29 cellular contexts compared by ENCODE assay signal in the genomic region with DNA sequence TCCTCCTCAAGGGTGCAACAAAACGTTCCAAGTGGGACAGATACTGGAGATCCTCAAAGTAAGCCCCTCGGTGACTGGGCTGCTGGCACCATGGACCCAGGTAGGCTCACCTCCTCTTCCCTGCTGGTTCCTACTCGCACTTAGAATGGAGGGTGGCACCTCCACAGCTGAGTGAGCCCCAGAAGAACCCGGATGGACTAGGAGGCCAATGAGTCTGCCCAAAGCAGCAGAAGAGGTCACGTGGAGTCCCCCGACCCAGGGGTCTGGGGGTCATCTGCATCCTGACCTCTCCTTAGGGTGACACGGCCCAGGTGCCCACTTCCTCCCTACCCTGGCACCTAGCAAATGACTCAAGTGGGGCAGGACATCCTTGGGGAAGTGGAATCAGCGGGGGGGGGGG. TPM values are rescaled to one million over a fixed set of nuclear protein-coding genes. Genes with fewer than 3 reads are reported as not detected.
DNase-seq lines count a peak whose midpoint lies in the region; ATAC-seq, FAIRE-seq and TF ChIP-seq lines count a peak whose summit lies in the region.
"Had no signal": no experiment of that assay in that cellular context is flagged by ENCODE, and none has a peak within 500 bp of the region (broad histone marks: within the 10 kb centered on the region; RNA-seq: fewer than 3 reads in every experiment).

No MANE protein-coding gene starts in this region.

- no peaks in the 10 kb centered on the region for H3K27me3 Mint-ChIP-seq in T-helper 2 cell treated with Interferon-gamma antibody and Interleukin-4, amounts not matched to agents 5 μg/mL and 100 μg/mL, for 36 hours (ENCODE audit: low read depth)
- no peaks in the 10 kb centered on the region for H3K27me3 Mint-ChIP-seq in natural killer cell treated with Interleukin-12 subunit alpha and Interleukin-12 subunit beta and Interleukin-15 and Interleukin-18, amount 100 ng/mL, for 72 hours
- H3K27me3 Mint-ChIP-seq in natural killer cell (ENCODE audit: low read depth in 2 of 2) (no peaks in the 10 kb centered on the region), HFFc6 (ENCODE audit: insufficient read depth) (peaks cover 15% of the 10 kb centered on the region)
- H3K27me3 Mint-ChIP-seq: activated naive CD4-positive, alpha-beta T cell treated with anti-CD3 and anti-CD28 coated beads, Interleukin-2, amount 50 U/mL, for 24 hours had no signal

- POLR2A ChIA-PET in H1 (lab: Charles Lee; ENCODE audit: partially characterized antibody): no interaction called here

- no peak overlapping the region for H3K4me3 Mint-ChIP-seq in T-helper 2 cell treated with Interferon-gamma antibody and Interleukin-4, amounts not matched to agents 5 μg/mL and 100 μg/mL, for 36 hours
- H3K4me3 Mint-ChIP-seq in natural killer cell treated with Interleukin-12 subunit alpha and Interleukin-12 subunit beta and Interleukin-15 and Interleukin-18, amount 100 ng/mL, for 72 hours: no peak overlapping the region
- H3K4me3 Mint-ChIP-seq in natural killer cell (no peak overlapping the region), HFFc6 (no peak overlapping the region)
- H3K4me3 Mint-ChIP-seq: GM23338 had no signal

- H3K4ac ChIP-seq in H1 (replicated peaks; ENCODE audit: insufficient read length, low read depth, low read length): no peak overlapping the region

- no peaks in the 10 kb centered on the region for H3K79me1 ChIP-seq in H1 (ENCODE audit: low read depth, low read length)

- H3K27me3 ChIP-seq in H1 (replicated peaks in 1 of 4; ENCODE audit: control insufficient read depth in 3 of 4, extremely low read depth in 1 of 4, insufficient read depth in 3 of 4, low read length in 3 of 4) (no peaks in the 10 kb centered on the region; a peak in 1 of 7 replicates), uterus (no peaks in the 10 kb centered on the region)
- H3K27me3 ChIP-seq: gastrocnemius medialis, hepatocyte, ovary had no signal

- peaks cover 7 to 14% (median 10%) of the 10 kb centered on the region in 4 experiments for H3K4me1 ChIP-seq in H1 (replicated peaks in 1 of 4; ENCODE audit: control insufficient read depth in 3 of 4, insufficient read depth in 4 of 4, low read length in 3 of 4)
- peaks cover 19 to 23% of the 10 kb centered on the region in 2 donors for H3K4me1 ChIP-seq in uterus

- no peak for DNase-seq in T-helper 2 cell treated with Interferon-gamma antibody and Interleukin-4, amounts not matched to agents 5 μg/mL and 100 μg/mL, for 36 hours (ENCODE audit: low spot score)
- no peak for DNase-seq in T-helper 2 cell
- no peak for DNase-seq in natural killer cell treated with Interleukin-12 subunit alpha and Interleukin-12 subunit beta and Interleukin-15 and Interleukin-18, amount 100 ng/mL, for 72 hours (ENCODE audit: low spot score)
- no peak for DNase-seq in natural killer cell
- DNase-seq in H1 (ENCODE audit: low read depth in 1 of 2, low spot score in 2 of 2): no peak
- no peak for DNase-seq in uterus
- no peak for DNase-seq in HFFc6
- DNase-seq: 8988T; C1 segment of cervical spinal cord; DMS79; gastrocnemius medialis; GF-D8; KBM-7; NCI-H1105; NCI-H1930; NCI-H510A treated with DMSO at 0.1 percent for 48 hours; stimulated activated naive CD4-positive, alpha-beta T cell treated with Interleukin-2 at 50 U/mL for 16 hours had no signal

- TF ChIP-seq POLR2A in H1 (IDR thresholded peaks at IDR 0.05; ENCODE audit: control extremely low read depth in 1 of 2, low read depth in 2 of 2, low read length in 2 of 2): no peak
- TF ChIP-seq POLR2A in uterus (IDR thresholded peaks at IDR 0.05): no peak

- no peak for ATAC-seq in natural killer cell treated with Interleukin-12 subunit alpha and Interleukin-12 subunit beta and Interleukin-15 and Interleukin-18, amount 100 ng/mL, for 72 hours
- no peak for ATAC-seq in natural killer cell
- ATAC-seq in GM19463 (IDR thresholded peaks at IDR 0.05; ENCODE audit: unreplicated experiment): no peak
- ATAC-seq: activated CD4-positive, CD25-positive, alpha-beta regulatory T cell treated with anti-CD3 and anti-CD28 coated beads, Interleukin-2, amount 50 U/mL, for 24 hours; gastrocnemius medialis; GM23338 had no signal

- intact Hi-C loops in natural killer cell (cut with micrococcal nuclease) (no loop called here), uterus (cut with DNase I; ENCODE audit: low total_unique reads) (no loop called here)

- H3K36me3 Mint-ChIP-seq in T-helper 2 cell treated with Interferon-gamma antibody and Interleukin-4, amounts not matched to agents 5 μg/mL and 100 μg/mL, for 36 hours (ENCODE audit: low read depth): peaks cover 46% of the 10 kb centered on the region
- peaks cover 8% of the 10 kb centered on the region for H3K36me3 Mint-ChIP-seq in natural killer cell treated with Interleukin-12 subunit alpha and Interleukin-12 subunit beta and Interleukin-15 and Interleukin-18, amount 100 ng/mL, for 72 hours
- H3K36me3 Mint-ChIP-seq in natural killer cell (no peaks in the 10 kb centered on the region), HFFc6 (ENCODE audit: low read depth) (no peaks in the 10 kb centered on the region)

- no peak overlapping the region for H2BK120ac ChIP-seq in H1 (replicated peaks; ENCODE audit: low read depth, low read length)

- no peak overlapping the region for H3K4me2 ChIP-seq in H1 (ENCODE audit: insufficient read depth in 1 of 2, low read depth in 2 of 2, low read length in 2 of 2)
- H3K4me2 ChIP-seq: GM23338, hepatocyte had no signal

- no peak overlapping the region for H4K5ac ChIP-seq in H1 (ENCODE audit: insufficient read length, low read depth, low read length)

- CTCF ChIA-PET in H1 (lab: Charles Lee; ENCODE audit: partially characterized antibody): interaction anchor here (0.8 to 1.5 kb wide), 2 partner anchors 21 to 229 kb away, joined by 3 to 5 read pairs; no protein-coding TSS in a partner anchor

- H3K9me3 ChIP-seq in H1 (ENCODE audit: insufficient read depth in 2 of 2, low read depth in 1 of 2, low read length in 1 of 2) (no peaks in the 10 kb centered on the region), uterus (no peaks in the 10 kb centered on the region)
- H3K9me3 ChIP-seq: gastrocnemius medialis, ovary, thoracic aorta had no signal

- no peak overlapping the region for H3K23ac ChIP-seq in H1 (ENCODE audit: insufficient read length)

- H3K9ac ChIP-seq in H1 (replicated peaks in 1 of 4; ENCODE audit: extremely low read depth in 1 of 4, low read depth in 3 of 4, low read length in 3 of 4): no peak overlapping the region

- no peak overlapping the region for H3K56ac ChIP-seq in H1 (replicated peaks; ENCODE audit: insufficient read length, low read depth, low read length)

- H3K79me2 ChIP-seq in H1 (ENCODE audit: control insufficient read depth in 1 of 2, insufficient read depth in 2 of 2, low read length in 2 of 2): no peaks in the 10 kb centered on the region
- H3K79me2 ChIP-seq: hepatocyte had no signal

- 84% methylated on average over 6 of the region's 8 CpGs; no CpG with 5 or more reads in 1 of the 2 experiments for WGBS in H1 (ENCODE audit: extremely low coverage in 1 of 2, insufficient coverage in 1 of 2, insufficient read length in 1 of 2, insufficient replicate concordance in 2 of 2, low coverage in 1 of 2, low lambda C conversion rate in 2 of 2, missing lambda C conversion rate in 1 of 2), 2 experiments

- no peak overlapping the region for H4K91ac ChIP-seq in H1 (replicated peaks; ENCODE audit: insufficient read length, low read length)

- TF ChIP-seq EP300 in H1 (IDR thresholded peaks at IDR 0.05; ENCODE audit: borderline replicate concordance in 1 of 2, low read depth in 2 of 2, low read length in 2 of 2): no peak

- no peak overlapping the region for H4K8ac ChIP-seq in H1 (ENCODE audit: extremely low read depth, insufficient read depth, low read length)

- H3K4me3 ChIP-seq in H1 (ENCODE audit: extremely low read depth in 1 of 4, insufficient read depth in 2 of 4, low read depth in 3 of 4, low read length in 4 of 4) (no peak overlapping the region), uterus (no peak overlapping the region)
- H3K4me3 ChIP-seq: gastrocnemius medialis, GM23338, hepatocyte, ovary, SK-N-MC, thoracic aorta had no signal

- TF ChIP-seq RAD21 in H1 (IDR thresholded peaks at IDR 0.05 in 1 of 2, conservative IDR thresholded peaks at IDR 0.05 in 1 of 2; ENCODE audit: low read depth in 2 of 2, low read length in 2 of 2): no peak

- H3K36me3 ChIP-seq in H1 (ENCODE audit: control insufficient read depth in 2 of 4, insufficient read depth in 4 of 4, low read length in 3 of 4): no peaks in the 10 kb centered on the region
- H3K36me3 ChIP-seq in uterus: no peaks in the 10 kb centered on the region
- H3K36me3 ChIP-seq: gastrocnemius medialis, ovary, thoracic aorta had no signal

- no peaks in the 10 kb centered on the region for H3K23me2 ChIP-seq in H1 (ENCODE audit: low read depth, low read length)

- FAIRE-seq in H1 (lab: Jason Lieb, UNC): no peak
- FAIRE-seq: urothelium cell line had no signal

- H2AK5ac ChIP-seq in H1 (ENCODE audit: low read depth, low read length): no peak overlapping the region

- no peak overlapping the region for H2BK5ac ChIP-seq in H1 (ENCODE audit: low read depth, low read length)

- H4K20me1 ChIP-seq in H1 (replicated peaks in 1 of 2; ENCODE audit: control insufficient read depth in 1 of 2, insufficient read depth in 2 of 2, low read length in 2 of 2): no peaks in the 10 kb centered on the region

- H3K4me1 Mint-ChIP-seq in T-helper 2 cell treated with Interferon-gamma antibody and Interleukin-4, amounts not matched to agents 5 μg/mL and 100 μg/mL, for 36 hours (ENCODE audit: low read depth): peaks cover 54% of the 10 kb centered on the region
- H3K4me1 Mint-ChIP-seq in natural killer cell treated with Interleukin-12 subunit alpha and Interleukin-12 subunit beta and Interleukin-15 and Interleukin-18, amount 100 ng/mL, for 72 hours (ENCODE audit: low read depth in 2 of 2): peaks cover 58 to 61% of the 10 kb centered on the region in 2 donors
- H3K4me1 Mint-ChIP-seq in natural killer cell (peaks cover 61 to 72% of the 10 kb centered on the region in 2 donors), HFFc6 (ENCODE audit: low read depth) (peaks cover 29% of the 10 kb centered on the region)

- no peak overlapping the region for H3K18ac ChIP-seq in H1 (ENCODE audit: extremely low read depth, low read length)

- H3K27ac ChIP-seq in H1 (ENCODE audit: low read depth, low read length): no peak overlapping the region
- peak overlapping the region; percentile 76 to 86 for H3K27ac ChIP-seq in uterus
- H3K27ac ChIP-seq: hepatocyte, ovary, SK-N-MC, thoracic aorta had no signal

- 0 out of 2 replicates have a peak overlapping the region, but pooled peaks have one; percentile 46 for H2BK12ac ChIP-seq in H1 (ENCODE audit: low read depth, low read length)

- H2BK20ac ChIP-seq in H1 (ENCODE audit: low read length): no peak overlapping the region

- H3K27ac Mint-ChIP-seq in T-helper 2 cell treated with Interferon-gamma antibody and Interleukin-4, amounts not matched to agents 5 μg/mL and 100 μg/mL, for 36 hours: peak overlapping the region; percentile 32
- H3K27ac Mint-ChIP-seq in natural killer cell treated with Interleukin-12 subunit alpha and Interleukin-12 subunit beta and Interleukin-15 and Interleukin-18, amount 100 ng/mL, for 72 hours: peak overlapping the region; percentile 66 to 99
- peak overlapping the region in 1 of 2 donors; percentile 91 for H3K27ac Mint-ChIP-seq in natural killer cell
- no peak overlapping the region for H3K27ac Mint-ChIP-seq in HFFc6
- H3K27ac Mint-ChIP-seq: activated naive CD4-positive, alpha-beta T cell treated with anti-CD3 and anti-CD28 coated beads, Interleukin-2, amount 50 U/mL, for 24 hours; GM23338 had no signal

- no peaks in the 10 kb centered on the region for H3K9me3 Mint-ChIP-seq in T-helper 2 cell treated with Interferon-gamma antibody and Interleukin-4, amounts not matched to agents 5 μg/mL and 100 μg/mL, for 36 hours
- H3K9me3 Mint-ChIP-seq in natural killer cell treated with Interleukin-12 subunit alpha and Interleukin-12 subunit beta and Interleukin-15 and Interleukin-18, amount 100 ng/mL, for 72 hours: no peaks in the 10 kb centered on the region
- H3K9me3 Mint-ChIP-seq in natural killer cell (no peaks in the 10 kb centered on the region), HFFc6 (no peaks in the 10 kb centered on the region; the same call in 1 of the 2 replicates)
- H3K9me3 Mint-ChIP-seq: activated naive CD4-positive, alpha-beta T cell treated with anti-CD3 and anti-CD28 coated beads, Interleukin-2, amount 50 U/mL, for 24 hours; GM23338 had no signal

- no peak for TF ChIP-seq CTCF in natural killer cell (IDR thresholded peaks at IDR 0.05)
- TF ChIP-seq CTCF in H1 (IDR thresholded peaks at IDR 0.05; ENCODE audit: control extremely low read depth in 1 of 3, insufficient read depth in 1 of 3, low read depth in 1 of 3, low read length in 3 of 3): no peak
- TF ChIP-seq CTCF in uterus (IDR thresholded peaks at IDR 0.05): no peak
- TF ChIP-seq CTCF in HFFc6 (IDR thresholded peaks at IDR 0.05): no peak

- H2BK15ac ChIP-seq in H1 (ENCODE audit: low read length): peak overlapping the region; percentile 92

- no peak overlapping the region for H3K14ac ChIP-seq in H1 (ENCODE audit: insufficient read length)

- H2AFZ ChIP-seq in H1 (ENCODE audit: low read length): no peak overlapping the region
- H2AFZ ChIP-seq: hepatocyte had no signal

RNA-seq across cellular contexts. Expression of a gene that starts 4.4 kb away (rescaled TPM):
- 100 to 1,000 TPM in 1 of 2 donors, 10 to 100 TPM in 1; 42.2 to 129 TPM for total RNA-seq in natural killer cell treated with Interleukin-12 subunit alpha and Interleukin-12 subunit beta and Interleukin-15 and Interleukin-18, amount 100 ng/mL, for 72 hours
- total RNA-seq in natural killer cell (10 to 100 TPM; 39.5 to 51.2 (median 49.6) TPM), uterus (10 to 100 TPM in 3 of 4 donors, 1 to 10 TPM in 1; 9.8 to 89.7 (median 19.9) TPM)
- not detected in 2 replicates for total RNA-seq in H1 (2021; fragmentation: NEBNext Ultra II Directional; extraction: Animal tissue kit (Norgen Biotek cat#: 25700))
- not detected in 2 replicates for polyA plus RNA-seq in H1 (2011; rRNA removed)
- polyA plus RNA-seq in H1 (2011; cell fraction: cytosol; rRNA removed): 0.05 TPM
- not detected for polyA plus RNA-seq in H1 (2011; cell fraction: nucleus; rRNA removed)
- not detected in 4 replicates for polyA plus RNA-seq in H1 (2012, experiment 1 of 2)
- polyA plus RNA-seq in H1 (2012, experiment 2 of 2): not detected
- not detected for polyA plus RNA-seq in H1 (2013, experiment 1 of 2)
- not detected for polyA plus RNA-seq in H1 (2013, experiment 2 of 2)
- polyA minus RNA-seq in H1 (2011; rRNA and poly(A)+ RNA removed): not detected in 2 replicates
- not detected for polyA minus RNA-seq in H1 (2011; cell fraction: cytosol; rRNA and poly(A)+ RNA removed)
- polyA minus RNA-seq in H1 (2011; cell fraction: nucleus; rRNA and poly(A)+ RNA removed): not detected
- total RNA-seq in HFFc6 (2021; fragmentation: NEBNext Ultra II Directional; extraction: Animal tissue kit (Norgen Biotek cat#: 25700)): 1 to 10 TPM in 4 of 6 experiments, under 1 TPM in 2; 0.55 to 6.2 (median 4.9) TPM
- total RNA-seq: GM23338 had no signal
- polyA plus RNA-seq: neural cell had no signal

RNA-seq across cellular contexts. Expression of a gene that starts 18.0 kb away (rescaled TPM):
- total RNA-seq in natural killer cell treated with Interleukin-12 subunit alpha and Interleukin-12 subunit beta and Interleukin-15 and Interleukin-18, amount 100 ng/mL, for 72 hours: 100 to 1,000 TPM in 1 of 2 donors, 10 to 100 TPM in 1; 92.1 to 231 TPM
- total RNA-seq in natural killer cell: 100 to 1,000 TPM in 1 of 3 donors, 10 to 100 TPM in 2; 51.7 to 112 (median 67.2) TPM
- 11.0 and 12.0 TPM in 2 replicates for total RNA-seq in H1 (2021; fragmentation: NEBNext Ultra II Directional; extraction: Animal tissue kit (Norgen Biotek cat#: 25700))
- polyA plus RNA-seq in H1 (2011; rRNA removed): 7.8 and 8.1 TPM in 2 replicates
- 10.3 TPM for polyA plus RNA-seq in H1 (2011; cell fraction: cytosol; rRNA removed)
- polyA plus RNA-seq in H1 (2011; cell fraction: nucleus; rRNA removed): 14.1 TPM
- 13.9 to 18.7 TPM (median 16.3 TPM) in 4 replicates for polyA plus RNA-seq in H1 (2012, experiment 1 of 2)
- 3.6 TPM for polyA plus RNA-seq in H1 (2012, experiment 2 of 2)
- 5.3 TPM for polyA plus RNA-seq in H1 (2013, experiment 1 of 2)
- 4.5 TPM for polyA plus RNA-seq in H1 (2013, experiment 2 of 2)
- 16.0 and 25.7 TPM in 2 replicates for polyA minus RNA-seq in H1 (2011; rRNA and poly(A)+ RNA removed)
- 7.4 TPM for polyA minus RNA-seq in H1 (2011; cell fraction: cytosol; rRNA and poly(A)+ RNA removed)
- polyA minus RNA-seq in H1 (2011; cell fraction: nucleus; rRNA and poly(A)+ RNA removed): 8.8 TPM
- 10 to 100 TPM; 15.6 to 96.2 (median 60.3) TPM for total RNA-seq in uterus
- total RNA-seq in HFFc6 (2021; fragmentation: NEBNext Ultra II Directional; extraction: Animal tissue kit (Norgen Biotek cat#: 25700)): 10 to 100 TPM; 27.7 to 42.5 (median 38.5) TPM
- polyA plus RNA-seq: neural cell had no signal

RNA-seq across cellular contexts. Expression of a gene that starts 55.7 kb away (rescaled TPM):
- total RNA-seq in natural killer cell treated with Interleukin-12 subunit alpha and Interleukin-12 subunit beta and Interleukin-15 and Interleukin-18, amount 100 ng/mL, for 72 hours: 1 to 10 TPM in 1 of 2 donors, under 1 TPM in 1; 0.64 to 1.5 TPM
- total RNA-seq in natural killer cell: under 1 TPM in 1 of 3 donors, not detected in 2; 0.70 TPM
- not detected in 2 replicates for total RNA-seq in H1 (2021; fragmentation: NEBNext Ultra II Directional; extraction: Animal tissue kit (Norgen Biotek cat#: 25700))
- 0.02 TPM in 1 of 2 replicates, not detected in the other for polyA plus RNA-seq in H1 (2011; rRNA removed)
- polyA plus RNA-seq in H1 (2011; cell fraction: cytosol; rRNA removed): not detected
- polyA plus RNA-seq in H1 (2011; cell fraction: nucleus; rRNA removed): not detected
- polyA plus RNA-seq in H1 (2012, experiment 1 of 2): not detected in 4 replicates
- 0.08 TPM for polyA plus RNA-seq in H1 (2012, experiment 2 of 2)
- polyA plus RNA-seq in H1 (2013, experiment 1 of 2): not detected
- polyA plus RNA-seq in H1 (2013, experiment 2 of 2): 0.02 TPM
- 0.66 TPM in 1 of 2 replicates, not detected in the other for polyA minus RNA-seq in H1 (2011; rRNA and poly(A)+ RNA removed)
- not detected for polyA minus RNA-seq in H1 (2011; cell fraction: cytosol; rRNA and poly(A)+ RNA removed)
- not detected for polyA minus RNA-seq in H1 (2011; cell fraction: nucleus; rRNA and poly(A)+ RNA removed)
- 10 to 100 TPM in 2 of 4 donors, 1 to 10 TPM in 1, not detected in 1; 1.0 to 35.2 (median 16.9) TPM for total RNA-seq in uterus
- total RNA-seq in HFFc6 (2021; fragmentation: NEBNext Ultra II Directional; extraction: Animal tissue kit (Norgen Biotek cat#: 25700)): not detected
- total RNA-seq: GM23338, MCF 10A, renal cortical epithelial cell had no signal
- polyA plus RNA-seq: GM23338, neural cell had no signal
